14 cellular contexts compared by ENCODE assay signal in the genomic region with DNA sequence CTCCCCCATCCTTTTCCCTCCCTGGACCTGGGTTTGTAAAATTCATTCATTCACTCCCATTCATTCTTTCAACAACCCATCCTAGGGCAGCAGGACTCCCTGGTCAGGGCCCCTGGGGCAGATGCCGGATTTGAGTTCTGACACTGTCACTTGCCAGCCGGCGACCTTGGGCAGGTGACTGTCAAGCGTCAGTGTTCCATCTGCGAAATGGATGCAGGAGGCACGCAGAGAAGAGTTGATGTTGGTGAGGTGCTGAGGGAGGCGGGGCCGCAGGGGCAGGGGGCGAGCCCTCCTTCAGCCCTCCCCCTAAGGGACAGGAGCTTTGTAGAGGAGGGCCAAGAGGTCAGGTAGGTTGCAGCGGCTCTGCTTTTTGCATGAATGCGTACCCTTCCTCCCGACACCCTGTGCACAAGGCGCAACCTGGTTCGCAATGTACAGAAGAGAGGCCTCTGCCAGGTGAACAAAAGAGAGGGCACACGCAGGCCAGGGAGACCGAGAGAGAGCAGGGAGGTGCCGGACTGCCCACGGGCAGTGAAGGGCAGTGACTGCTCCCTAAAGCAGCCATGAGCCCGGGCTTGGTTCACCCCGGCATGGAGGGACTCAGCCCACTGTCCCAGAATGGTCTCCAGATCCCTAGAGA.
DNase-seq lines count a peak whose midpoint lies in the region; ATAC-seq, FAIRE-seq and TF ChIP-seq lines count a peak whose summit lies in the region.
"Had no signal": no experiment of that assay in that cellular context is flagged by ENCODE, and none has a peak within 500 bp of the region (broad histone marks: within the 10 kb centered on the region; RNA-seq: fewer than 3 reads in every experiment).

No MANE protein-coding gene starts in this region.

- H3K4me1 Mint-ChIP-seq in memory B cell = peaks cover 11% of the 10 kb centered on the region
- H3K4me1 Mint-ChIP-seq in natural killer cell treated with Interleukin-12 subunit alpha and Interleukin-12 subunit beta and Interleukin-15 and Interleukin-18, amount 100 ng/mL, for 72 hours (ENCODE audit: low read depth in 2 of 2) = peaks cover 0 to 4% of the 10 kb centered on the region in 2 donors

- peaks cover 7% of the 10 kb centered on the region for H3K27me3 ChIP-seq in H7 (ENCODE audit: control insufficient read depth, insufficient read depth, low read length)
- H3K27me3 ChIP-seq in K562 (ENCODE audit: control insufficient read depth in 2 of 2, insufficient read depth in 2 of 2, low read length in 2 of 2) = peaks cover 0 to 18% of the 10 kb centered on the region in 2 experiments; a peak in 3 of 5 replicates
- H3K27me3 ChIP-seq: BE2C, ovary had no signal

- peak overlapping the region; percentile 58 for H3K4me3 Mint-ChIP-seq in memory B cell
- no peak overlapping the region for H3K4me3 Mint-ChIP-seq in natural killer cell treated with Interleukin-12 subunit alpha and Interleukin-12 subunit beta and Interleukin-15 and Interleukin-18, amount 100 ng/mL, for 72 hours
- H3K4me3 Mint-ChIP-seq: activated CD4-positive, alpha-beta memory T cell treated with anti-CD3 and anti-CD28 coated beads for 36 hours; dendritic cell treated with granulocyte-macrophage colony-stimulating factor and Interleukin-4, amounts not matched to agents 40 ng/mL and 50 ng/mL, for 4 days had no signal

- H3K9me3 ChIP-seq in K562 (replicated peaks; ENCODE audit: control insufficient read depth, insufficient read depth, low read depth, low read length) = no peaks in the 10 kb centered on the region
- H3K9me3 ChIP-seq: BE2C, ovary had no signal

- in situ Hi-C loops in K562 (cut with MboI) = no loop called here

- no peak for TF ChIP-seq EP300 in K562 (IDR thresholded peaks at IDR 0.05; ENCODE audit: low read length)

- POLR2A ChIA-PET in K562 (lab: Yijun Ruan, JAX) = interaction anchor here (0.8 kb wide), 1 partner anchor 12 kb away, joined by 4 read pairs; no protein-coding TSS in a partner anchor

- H3K4me3 ChIP-seq in H7 (ENCODE audit: insufficient read depth, low read depth, low read length) = peak overlapping the region; percentile 17; the same call in 1 of the 2 replicates
- H3K4me3 ChIP-seq in K562 = no peak overlapping the region

- FAIRE-seq in K562 (lab: Jason Lieb, UNC) = peak; percentile 74

- no peak overlapping the region for H3K4me2 ChIP-seq in K562 (ENCODE audit: insufficient read depth, low read length)

- TF ChIP-seq RAD21 in K562 (CRISPR knock-in tag; conservative IDR thresholded peaks at IDR 0.05 in 1 of 2, IDR thresholded peaks at IDR 0.05 in 1 of 2) = no peak

- intact Hi-C loops in K562 (cut with micrococcal nuclease) = loop anchor here (5.0 to 10.0 kb wide), 2 partner anchors 135 to 142 kb away; no protein-coding TSS in a partner anchor

- no peak for TF ChIP-seq POLR2A in K562 (conservative IDR thresholded peaks at IDR 0.05)

- H3K36me3 ChIP-seq in H7 (replicated peaks; ENCODE audit: control insufficient read depth, insufficient read depth, low read length) = no peaks in the 10 kb centered on the region
- H3K36me3 ChIP-seq in K562 (ENCODE audit: control insufficient read depth, insufficient read depth, low read length) = no peaks in the 10 kb centered on the region
- H3K36me3 ChIP-seq: BE2C, ovary had no signal

- peaks cover 0 to 20% of the 10 kb centered on the region in 2 experiments; a peak in 2 of 5 replicates for H3K4me1 ChIP-seq in K562 (replicated peaks in 1 of 2; ENCODE audit: control insufficient read depth in 2 of 2, insufficient read depth in 2 of 2, low read length in 2 of 2)
- H3K4me1 ChIP-seq: BE2C had no signal

- CTCF ChIA-PET in K562 (lab: Yijun Ruan, JAX; ENCODE audit: low intra/inter-chr PET ratio) = interaction anchor here (1.1 kb wide), 1 partner anchor 136 kb away, joined by 4 read pairs; no protein-coding TSS in a partner anchor

- H4K20me1 ChIP-seq in K562 (replicated peaks; ENCODE audit: control insufficient read depth, insufficient read depth, low read length) = no peaks in the 10 kb centered on the region

- no peak overlapping the region for H3K27ac ChIP-seq in K562 (ENCODE audit: extremely low read depth, low read depth, low read length)
- H3K27ac ChIP-seq: ovary had no signal

- no peaks in the 10 kb centered on the region for H3K9me1 ChIP-seq in K562 (ENCODE audit: control insufficient read depth, insufficient read depth, low read length)

- peak; percentile 0 for DNase-seq in AG08395 (ENCODE audit: low spot score)
- peak; percentile 78 for DNase-seq in H7
- peak in 2 of 4 experiments; percentile 3 to 5 for DNase-seq in K562 (ENCODE audit: extremely low read depth in 1 of 4, low spot score in 3 of 4)
- DNase-seq in memory B cell (ENCODE audit: low spot score in 2 of 2) = no peak
- DNase-seq in HuH-7 (ENCODE audit: low spot score) = no peak
- DNase-seq in natural killer cell treated with Interleukin-12 subunit alpha and Interleukin-12 subunit beta and Interleukin-15 and Interleukin-18, amount 100 ng/mL, for 72 hours (ENCODE audit: low spot score) = no peak
- DNase-seq in NK-92 (lab: John Stamatoyannopoulos, UW; ENCODE audit: unreplicated experiment) = no peak
- DNase-seq: NCI-H2081 had no signal

- 41% methylated on average over 15 of the region's 20 CpGs for WGBS in K562 (ENCODE audit: insufficient coverage, low coverage, missing lambda C conversion rate)

- no peak overlapping the region for H2AFZ ChIP-seq in K562 (ENCODE audit: low read depth, low read length)

- peaks cover 3% of the 10 kb centered on the region for H3K9me3 Mint-ChIP-seq in memory B cell
- H3K9me3 Mint-ChIP-seq in natural killer cell treated with Interleukin-12 subunit alpha and Interleukin-12 subunit beta and Interleukin-15 and Interleukin-18, amount 100 ng/mL, for 72 hours = no peaks in the 10 kb centered on the region
- H3K9me3 Mint-ChIP-seq: activated CD4-positive, alpha-beta memory T cell treated with anti-CD3 and anti-CD28 coated beads for 36 hours; dendritic cell treated with granulocyte-macrophage colony-stimulating factor and Interleukin-4, amounts not matched to agents 40 ng/mL and 50 ng/mL, for 4 days had no signal

- H3K27ac Mint-ChIP-seq in memory B cell = no peak overlapping the region
- H3K27ac Mint-ChIP-seq in natural killer cell treated with Interleukin-12 subunit alpha and Interleukin-12 subunit beta and Interleukin-15 and Interleukin-18, amount 100 ng/mL, for 72 hours = no peak overlapping the region
- H3K27ac Mint-ChIP-seq: activated CD4-positive, alpha-beta memory T cell treated with anti-CD3 and anti-CD28 coated beads for 36 hours; dendritic cell treated with granulocyte-macrophage colony-stimulating factor and Interleukin-4, amounts not matched to agents 40 ng/mL and 50 ng/mL, for 4 days; stimulated activated memory B cell treated with anti-CD40 and anti-IgM and Interleukin-4, amounts not matched to agents 10 μg/mL and 1 μg/mL and 100 μg/mL, for 72 hours had no signal

- peaks cover 1% of the 10 kb centered on the region for H3K36me3 Mint-ChIP-seq in memory B cell
- H3K36me3 Mint-ChIP-seq in natural killer cell treated with Interleukin-12 subunit alpha and Interleukin-12 subunit beta and Interleukin-15 and Interleukin-18, amount 100 ng/mL, for 72 hours = no peaks in the 10 kb centered on the region
- H3K36me3 Mint-ChIP-seq: activated CD4-positive, alpha-beta memory T cell treated with anti-CD3 and anti-CD28 coated beads for 36 hours; stimulated activated memory B cell treated with anti-CD40 and anti-IgM and Interleukin-4, amounts not matched to agents 10 μg/mL and 1 μg/mL and 100 μg/mL, for 72 hours had no signal

- BruUV-seq in K562 (replicated peaks; lab: Mats Ljungman, UMichigan) = no TSS peak

- peaks cover 26% of the 10 kb centered on the region for H3K27me3 Mint-ChIP-seq in memory B cell
- peaks cover 31 to 33% of the 10 kb centered on the region in 2 donors for H3K27me3 Mint-ChIP-seq in natural killer cell treated with Interleukin-12 subunit alpha and Interleukin-12 subunit beta and Interleukin-15 and Interleukin-18, amount 100 ng/mL, for 72 hours

- H3K9ac ChIP-seq in K562 (ENCODE audit: insufficient read depth in 1 of 2, low read depth in 2 of 2, low read length in 2 of 2) = peak overlapping the region in 1 of 2 experiments; percentile 82; a peak in 1 of 4 replicates

- no peak for TF ChIP-seq CTCF in K562 (IDR thresholded peaks at IDR 0.05 in 2 of 3, conservative IDR thresholded peaks at IDR 0.05 in 1 of 3; ENCODE audit: insufficient read depth in 2 of 3, low read depth in 1 of 3, low read length in 3 of 3)

- H3K79me2 ChIP-seq in K562 (ENCODE audit: control insufficient read depth, insufficient read depth, low read length) = no peaks in the 10 kb centered on the region

- ATAC-seq in K562 (peak; percentile 37), memory B cell (ENCODE audit: low read depth) (no peak), GM19455 (IDR thresholded peaks at IDR 0.05; ENCODE audit: unreplicated experiment) (no peak)
- ATAC-seq in natural killer cell treated with Interleukin-12 subunit alpha and Interleukin-12 subunit beta and Interleukin-15 and Interleukin-18, amount 100 ng/mL, for 72 hours = no peak
- ATAC-seq: stimulated activated memory B cell treated with anti-CD40 and anti-IgM and Interleukin-4, amounts not matched to agents 10 μg/mL and 1 μg/mL and 100 μg/mL, for 72 hours had no signal

TF ChIP-seq in K562, 482 proteins besides CTCF, POLR2A, EP300 and RAD21:
- no peak for TF ChIP-seq MCM7 (IDR thresholded peaks at IDR 0.05)
- TF ChIP-seq SMARCE1 (IDR thresholded peaks at IDR 0.05) = no peak
- TF ChIP-seq SMC3 (conservative IDR thresholded peaks at IDR 0.05; ENCODE audit: insufficient read depth, low read depth, low read length) = no peak
- no peak for TF ChIP-seq CBX1 (IDR thresholded peaks at IDR 0.05; ENCODE audit: low read depth)
- TF ChIP-seq ZNF24 (IDR thresholded peaks at IDR 0.05) = peak; percentile 56; the same call in 1 of the 2 replicates
- peak; percentile 22; the same call in 1 of the 2 replicates for TF ChIP-seq ESRRA (IDR thresholded peaks at IDR 0.05; ENCODE audit: borderline replicate concordance, low read depth)

Comparison
In these comparisons a context has a peak if more than half of its experiments do, and no peak if none do; other contexts are left out.
1. DNase-seq: peak in AG08395 (single experiment) and H7 (single experiment); none in memory B cell (0 of 2), HuH-7 (single experiment), natural killer cell treated with Interleukin-12 subunit alpha and Interleukin-12 subunit beta and Interleukin-15 and Interleukin-18, amount 100 ng/mL, for 72 hours (single experiment) and NK-92 (single experiment).